ENCODE assay signal across 1 cellular context in the genomic region with DNA sequence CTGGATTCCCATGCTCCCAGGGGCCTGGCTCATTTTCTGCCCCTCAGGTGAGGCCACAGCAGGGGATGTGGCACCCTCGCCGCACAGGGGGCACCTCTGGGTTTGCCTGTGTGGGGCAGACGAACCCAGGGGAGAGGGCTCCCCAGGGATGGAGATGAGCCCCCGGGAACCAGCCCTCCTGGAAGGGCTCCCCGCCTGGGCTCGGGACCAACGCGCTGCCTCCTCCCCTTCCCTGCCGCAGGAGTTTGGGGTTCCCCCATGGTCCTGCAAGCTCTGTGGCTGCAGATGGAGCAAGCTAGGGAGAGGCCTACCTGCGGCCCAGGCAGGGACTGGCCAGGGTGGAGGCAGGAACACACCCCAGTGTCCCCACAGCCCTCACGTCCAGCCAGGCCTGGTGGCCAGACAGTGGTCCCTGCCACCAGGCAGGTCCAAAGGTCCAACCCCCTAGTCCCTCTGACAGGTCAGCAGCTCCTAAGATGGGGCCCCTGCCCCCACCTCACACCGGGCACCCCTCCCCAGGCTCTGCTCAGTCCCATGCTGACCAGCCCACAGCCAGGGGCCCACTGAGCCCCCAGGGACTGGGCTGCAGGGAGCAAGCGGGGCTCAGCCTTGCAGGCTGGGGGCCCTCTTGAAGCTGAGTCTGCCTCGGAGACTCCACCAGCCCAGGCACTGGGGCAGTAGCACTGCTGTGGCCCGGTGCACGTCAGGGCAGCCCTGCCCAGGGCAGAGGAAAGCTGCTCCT.
TF ChIP-seq lines count a peak whose summit lies in the region.

No MANE protein-coding gene starts in this region.

TF ChIP-seq in HepG2, 621 proteins besides CTCF, POLR2A, EP300 and RAD21 (continued from another document and continues in another):
- TF ChIP-seq ZZZ3 (CRISPR knock-in tag; IDR thresholded peaks at IDR 0.05; ENCODE audit: borderline replicate concordance), result no peak; the same call in 1 of the 2 replicates
- TF ChIP-seq ZSCAN21 (CRISPR knock-in tag; IDR thresholded peaks at IDR 0.05; ENCODE audit: borderline replicate concordance), result 0 out of 2 replicates have a peak, but pooled peaks have one; percentile 14
- no peak for TF ChIP-seq KMT2A (CRISPR knock-in tag; IDR thresholded peaks at IDR 0.05)
- no peak for TF ChIP-seq ZBTB38 (CRISPR knock-in tag; IDR thresholded peaks at IDR 0.05)
- no peak for TF ChIP-seq MZF1 (CRISPR knock-in tag; IDR thresholded peaks at IDR 0.05; ENCODE audit: borderline replicate concordance)
- TF ChIP-seq ZNF382 (CRISPR knock-in tag; IDR thresholded peaks at IDR 0.05; ENCODE audit: borderline replicate concordance), result no peak
- TF ChIP-seq ZNF572 (CRISPR knock-in tag; IDR thresholded peaks at IDR 0.05), result no peak
- no peak for TF ChIP-seq RAD51 (IDR thresholded peaks at IDR 0.05; ENCODE audit: borderline replicate concordance)
- TF ChIP-seq RBM39 (IDR thresholded peaks at IDR 0.05; ENCODE audit: low read depth, low read length, poor library complexity, severe bottlenecking), result peak; percentile 53
- no peak for TF ChIP-seq TBL1XR1 (IDR thresholded peaks at IDR 0.05; ENCODE audit: borderline replicate concordance, low read length, partially characterized antibody)
- no peak for TF ChIP-seq MTF2 (CRISPR knock-in tag; IDR thresholded peaks at IDR 0.05; ENCODE audit: borderline replicate concordance)
- TF ChIP-seq SETDB1 (CRISPR knock-in tag; IDR thresholded peaks at IDR 0.05; ENCODE audit: borderline replicate concordance), result no peak
- TF ChIP-seq, protein P1, sequence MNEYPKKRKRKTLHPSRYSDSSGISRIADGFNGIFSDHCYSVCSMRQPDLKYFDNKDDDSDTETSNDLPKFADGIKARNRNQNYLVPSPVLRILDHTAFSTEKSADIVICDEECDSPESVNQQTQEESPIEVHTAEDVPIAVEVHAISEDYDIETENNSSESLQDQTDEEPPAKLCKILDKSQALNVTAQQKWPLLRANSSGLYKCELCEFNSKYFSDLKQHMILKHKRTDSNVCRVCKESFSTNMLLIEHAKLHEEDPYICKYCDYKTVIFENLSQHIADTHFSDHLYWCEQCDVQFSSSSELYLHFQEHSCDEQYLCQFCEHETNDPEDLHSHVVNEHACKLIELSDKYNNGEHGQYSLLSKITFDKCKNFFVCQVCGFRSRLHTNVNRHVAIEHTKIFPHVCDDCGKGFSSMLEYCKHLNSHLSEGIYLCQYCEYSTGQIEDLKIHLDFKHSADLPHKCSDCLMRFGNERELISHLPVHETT (CRISPR knock-in tag; conservative IDR thresholded peaks at IDR 0.05), result no peak
- TF ChIP-seq ATF7-NPFF (CRISPR knock-in tag; IDR thresholded peaks at IDR 0.05; ENCODE audit: low read depth), result no peak
- no peak for TF ChIP-seq REPIN1 (CRISPR knock-in tag; IDR thresholded peaks at IDR 0.05; ENCODE audit: borderline replicate concordance, low read depth)
- TF ChIP-seq, protein P2, sequence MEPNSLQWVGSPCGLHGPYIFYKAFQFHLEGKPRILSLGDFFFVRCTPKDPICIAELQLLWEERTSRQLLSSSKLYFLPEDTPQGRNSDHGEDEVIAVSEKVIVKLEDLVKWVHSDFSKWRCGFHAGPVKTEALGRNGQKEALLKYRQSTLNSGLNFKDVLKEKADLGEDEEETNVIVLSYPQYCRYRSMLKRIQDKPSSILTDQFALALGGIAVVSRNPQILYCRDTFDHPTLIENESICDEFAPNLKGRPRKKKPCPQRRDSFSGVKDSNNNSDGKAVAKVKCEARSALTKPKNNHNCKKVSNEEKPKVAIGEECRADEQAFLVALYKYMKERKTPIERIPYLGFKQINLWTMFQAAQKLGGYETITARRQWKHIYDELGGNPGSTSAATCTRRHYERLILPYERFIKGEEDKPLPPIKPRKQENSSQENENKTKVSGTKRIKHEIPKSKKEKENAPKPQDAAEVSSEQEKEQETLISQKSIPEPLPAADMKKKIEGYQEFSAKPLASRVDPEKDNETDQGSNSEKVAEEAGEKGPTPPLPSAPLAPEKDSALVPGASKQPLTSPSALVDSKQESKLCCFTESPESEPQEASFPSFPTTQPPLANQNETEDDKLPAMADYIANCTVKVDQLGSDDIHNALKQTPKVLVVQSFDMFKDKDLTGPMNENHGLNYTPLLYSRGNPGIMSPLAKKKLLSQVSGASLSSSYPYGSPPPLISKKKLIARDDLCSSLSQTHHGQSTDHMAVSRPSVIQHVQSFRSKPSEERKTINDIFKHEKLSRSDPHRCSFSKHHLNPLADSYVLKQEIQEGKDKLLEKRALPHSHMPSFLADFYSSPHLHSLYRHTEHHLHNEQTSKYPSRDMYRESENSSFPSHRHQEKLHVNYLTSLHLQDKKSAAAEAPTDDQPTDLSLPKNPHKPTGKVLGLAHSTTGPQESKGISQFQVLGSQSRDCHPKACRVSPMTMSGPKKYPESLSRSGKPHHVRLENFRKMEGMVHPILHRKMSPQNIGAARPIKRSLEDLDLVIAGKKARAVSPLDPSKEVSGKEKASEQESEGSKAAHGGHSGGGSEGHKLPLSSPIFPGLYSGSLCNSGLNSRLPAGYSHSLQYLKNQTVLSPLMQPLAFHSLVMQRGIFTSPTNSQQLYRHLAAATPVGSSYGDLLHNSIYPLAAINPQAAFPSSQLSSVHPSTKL (CRISPR knock-in tag; IDR thresholded peaks at IDR 0.05), result no peak
- no peak for TF ChIP-seq SMAD3 (CRISPR knock-in tag; IDR thresholded peaks at IDR 0.05)
- TF ChIP-seq, protein P3, sequence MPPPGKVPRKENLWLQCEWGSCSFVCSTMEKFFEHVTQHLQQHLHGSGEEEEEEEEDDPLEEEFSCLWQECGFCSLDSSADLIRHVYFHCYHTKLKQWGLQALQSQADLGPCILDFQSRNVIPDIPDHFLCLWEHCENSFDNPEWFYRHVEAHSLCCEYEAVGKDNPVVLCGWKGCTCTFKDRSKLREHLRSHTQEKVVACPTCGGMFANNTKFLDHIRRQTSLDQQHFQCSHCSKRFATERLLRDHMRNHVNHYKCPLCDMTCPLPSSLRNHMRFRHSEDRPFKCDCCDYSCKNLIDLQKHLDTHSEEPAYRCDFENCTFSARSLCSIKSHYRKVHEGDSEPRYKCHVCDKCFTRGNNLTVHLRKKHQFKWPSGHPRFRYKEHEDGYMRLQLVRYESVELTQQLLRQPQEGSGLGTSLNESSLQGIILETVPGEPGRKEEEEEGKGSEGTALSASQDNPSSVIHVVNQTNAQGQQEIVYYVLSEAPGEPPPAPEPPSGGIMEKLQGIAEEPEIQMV (CRISPR knock-in tag; IDR thresholded peaks at IDR 0.05; ENCODE audit: low read depth), result no peak
- no peak for TF ChIP-seq ZNF33A (CRISPR knock-in tag; IDR thresholded peaks at IDR 0.05; ENCODE audit: borderline replicate concordance)
- no peak for TF ChIP-seq ZNF644 (CRISPR knock-in tag; IDR thresholded peaks at IDR 0.05; ENCODE audit: low read depth)
- TF ChIP-seq ZNF3 (CRISPR knock-in tag; IDR thresholded peaks at IDR 0.05), result no peak
- TF ChIP-seq TBP (CRISPR knock-in tag; IDR thresholded peaks at IDR 0.05), result no peak
- TF ChIP-seq, protein P4, sequence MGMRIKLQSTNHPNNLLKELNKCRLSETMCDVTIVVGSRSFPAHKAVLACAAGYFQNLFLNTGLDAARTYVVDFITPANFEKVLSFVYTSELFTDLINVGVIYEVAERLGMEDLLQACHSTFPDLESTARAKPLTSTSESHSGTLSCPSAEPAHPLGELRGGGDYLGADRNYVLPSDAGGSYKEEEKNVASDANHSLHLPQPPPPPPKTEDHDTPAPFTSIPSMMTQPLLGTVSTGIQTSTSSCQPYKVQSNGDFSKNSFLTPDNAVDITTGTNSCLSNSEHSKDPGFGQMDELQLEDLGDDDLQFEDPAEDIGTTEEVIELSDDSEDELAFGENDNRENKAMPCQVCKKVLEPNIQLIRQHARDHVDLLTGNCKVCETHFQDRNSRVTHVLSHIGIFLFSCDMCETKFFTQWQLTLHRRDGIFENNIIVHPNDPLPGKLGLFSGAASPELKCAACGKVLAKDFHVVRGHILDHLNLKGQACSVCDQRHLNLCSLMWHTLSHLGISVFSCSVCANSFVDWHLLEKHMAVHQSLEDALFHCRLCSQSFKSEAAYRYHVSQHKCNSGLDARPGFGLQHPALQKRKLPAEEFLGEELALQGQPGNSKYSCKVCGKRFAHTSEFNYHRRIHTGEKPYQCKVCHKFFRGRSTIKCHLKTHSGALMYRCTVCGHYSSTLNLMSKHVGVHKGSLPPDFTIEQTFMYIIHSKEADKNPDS (CRISPR knock-in tag; IDR thresholded peaks at IDR 0.05), result no peak
- peak; percentile 54 for TF ChIP-seq SRSF1 (optimal IDR thresholded peaks at IDR 0.05; ENCODE audit: low read depth, low read length)
- no peak for TF ChIP-seq HOXD1 (CRISPR knock-in tag; IDR thresholded peaks at IDR 0.05)
- 0 out of 2 replicates have a peak, but pooled peaks have one; percentile 33 for TF ChIP-seq SPEN (CRISPR knock-in tag; IDR thresholded peaks at IDR 0.05; ENCODE audit: low read depth)
- no peak for TF ChIP-seq EEA1 (CRISPR knock-in tag; IDR thresholded peaks at IDR 0.05; ENCODE audit: borderline replicate concordance)
- no peak for TF ChIP-seq KMT2B (CRISPR knock-in tag; IDR thresholded peaks at IDR 0.05)
- no peak for TF ChIP-seq KAT7 (CRISPR knock-in tag; IDR thresholded peaks at IDR 0.05; ENCODE audit: borderline replicate concordance)
- no peak for TF ChIP-seq ZNF12 (CRISPR knock-in tag; IDR thresholded peaks at IDR 0.05)
- TF ChIP-seq SAFB2 (CRISPR knock-in tag; IDR thresholded peaks at IDR 0.05; ENCODE audit: borderline replicate concordance, low read depth), result no peak
- no peak; the same call in 1 of the 2 replicates for TF ChIP-seq ZNF484 (CRISPR knock-in tag; IDR thresholded peaks at IDR 0.05; ENCODE audit: borderline replicate concordance, low read depth)
- no peak for TF ChIP-seq ZNF558 (CRISPR knock-in tag; IDR thresholded peaks at IDR 0.05; ENCODE audit: borderline replicate concordance)
- TF ChIP-seq, protein P5, sequence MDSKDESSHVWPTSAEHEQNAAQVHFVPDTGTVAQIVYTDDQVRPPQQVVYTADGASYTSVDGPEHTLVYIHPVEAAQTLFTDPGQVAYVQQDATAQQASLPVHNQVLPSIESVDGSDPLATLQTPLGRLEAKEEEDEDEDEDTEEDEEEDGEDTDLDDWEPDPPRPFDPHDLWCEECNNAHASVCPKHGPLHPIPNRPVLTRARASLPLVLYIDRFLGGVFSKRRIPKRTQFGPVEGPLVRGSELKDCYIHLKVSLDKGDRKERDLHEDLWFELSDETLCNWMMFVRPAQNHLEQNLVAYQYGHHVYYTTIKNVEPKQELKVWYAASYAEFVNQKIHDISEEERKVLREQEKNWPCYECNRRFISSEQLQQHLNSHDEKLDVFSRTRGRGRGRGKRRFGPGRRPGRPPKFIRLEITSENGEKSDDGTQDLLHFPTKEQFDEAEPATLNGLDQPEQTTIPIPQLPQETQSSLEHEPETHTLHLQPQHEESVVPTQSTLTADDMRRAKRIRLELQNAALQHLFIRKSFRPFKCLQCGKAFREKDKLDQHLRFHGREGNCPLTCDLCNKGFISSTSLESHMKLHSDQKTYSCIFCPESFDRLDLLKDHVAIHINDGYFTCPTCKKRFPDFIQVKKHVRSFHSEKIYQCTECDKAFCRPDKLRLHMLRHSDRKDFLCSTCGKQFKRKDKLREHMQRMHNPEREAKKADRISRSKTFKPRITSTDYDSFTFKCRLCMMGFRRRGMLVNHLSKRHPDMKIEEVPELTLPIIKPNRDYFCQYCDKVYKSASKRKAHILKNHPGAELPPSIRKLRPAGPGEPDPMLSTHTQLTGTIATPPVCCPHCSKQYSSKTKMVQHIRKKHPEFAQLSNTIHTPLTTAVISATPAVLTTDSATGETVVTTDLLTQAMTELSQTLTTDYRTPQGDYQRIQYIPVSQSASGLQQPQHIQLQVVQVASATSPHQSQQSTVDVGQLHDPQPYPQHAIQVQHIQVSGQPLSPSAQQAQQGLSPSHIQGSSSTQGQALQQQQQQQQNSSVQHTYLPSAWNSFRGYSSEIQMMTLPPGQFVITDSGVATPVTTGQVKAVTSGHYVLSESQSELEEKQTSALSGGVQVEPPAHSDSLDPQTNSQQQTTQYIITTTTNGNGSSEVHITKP (CRISPR knock-in tag; IDR thresholded peaks at IDR 0.05; ENCODE audit: low read depth), result no peak
- TF ChIP-seq, protein P6, sequence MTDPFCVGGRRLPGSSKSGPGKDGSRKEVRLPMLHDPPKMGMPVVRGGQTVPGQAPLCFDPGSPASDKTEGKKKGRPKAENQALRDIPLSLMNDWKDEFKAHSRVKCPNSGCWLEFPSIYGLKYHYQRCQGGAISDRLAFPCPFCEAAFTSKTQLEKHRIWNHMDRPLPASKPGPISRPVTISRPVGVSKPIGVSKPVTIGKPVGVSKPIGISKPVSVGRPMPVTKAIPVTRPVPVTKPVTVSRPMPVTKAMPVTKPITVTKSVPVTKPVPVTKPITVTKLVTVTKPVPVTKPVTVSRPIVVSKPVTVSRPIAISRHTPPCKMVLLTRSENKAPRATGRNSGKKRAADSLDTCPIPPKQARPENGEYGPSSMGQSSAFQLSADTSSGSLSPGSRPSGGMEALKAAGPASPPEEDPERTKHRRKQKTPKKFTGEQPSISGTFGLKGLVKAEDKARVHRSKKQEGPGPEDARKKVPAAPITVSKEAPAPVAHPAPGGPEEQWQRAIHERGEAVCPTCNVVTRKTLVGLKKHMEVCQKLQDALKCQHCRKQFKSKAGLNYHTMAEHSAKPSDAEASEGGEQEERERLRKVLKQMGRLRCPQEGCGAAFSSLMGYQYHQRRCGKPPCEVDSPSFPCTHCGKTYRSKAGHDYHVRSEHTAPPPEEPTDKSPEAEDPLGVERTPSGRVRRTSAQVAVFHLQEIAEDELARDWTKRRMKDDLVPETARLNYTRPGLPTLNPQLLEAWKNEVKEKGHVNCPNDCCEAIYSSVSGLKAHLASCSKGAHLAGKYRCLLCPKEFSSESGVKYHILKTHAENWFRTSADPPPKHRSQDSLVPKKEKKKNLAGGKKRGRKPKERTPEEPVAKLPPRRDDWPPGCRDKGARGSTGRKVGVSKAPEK (CRISPR knock-in tag; IDR thresholded peaks at IDR 0.05; ENCODE audit: borderline replicate concordance), result no peak
- TF ChIP-seq PRMT3 (CRISPR knock-in tag; IDR thresholded peaks at IDR 0.05; ENCODE audit: borderline replicate concordance, low read depth), result no peak
- TF ChIP-seq NFYB (CRISPR knock-in tag; IDR thresholded peaks at IDR 0.05), result no peak
- no peak for TF ChIP-seq XBP1 (CRISPR knock-in tag; IDR thresholded peaks at IDR 0.05)
- peak; percentile 28; the same call in 1 of the 2 replicates for TF ChIP-seq ZNF331 (CRISPR knock-in tag; IDR thresholded peaks at IDR 0.05)
- TF ChIP-seq ZNF775 (CRISPR knock-in tag; IDR thresholded peaks at IDR 0.05; ENCODE audit: borderline replicate concordance), result no peak
- TF ChIP-seq MXI1 (IDR thresholded peaks at IDR 0.05; ENCODE audit: borderline replicate concordance, low read depth, low read length), result no peak
- no peak for TF ChIP-seq ZNF777 (CRISPR knock-in tag; IDR thresholded peaks at IDR 0.05)
- no peak for TF ChIP-seq MYNN (CRISPR knock-in tag; IDR thresholded peaks at IDR 0.05; ENCODE audit: low read depth)
- 0 out of 2 replicates have a peak, but pooled peaks have one; percentile 75 for TF ChIP-seq AKAP8 (CRISPR knock-in tag; IDR thresholded peaks at IDR 0.05)
- peak; percentile 86 for TF ChIP-seq HNF4A (CRISPR knock-in tag; IDR thresholded peaks at IDR 0.05)
- TF ChIP-seq, protein P7, sequence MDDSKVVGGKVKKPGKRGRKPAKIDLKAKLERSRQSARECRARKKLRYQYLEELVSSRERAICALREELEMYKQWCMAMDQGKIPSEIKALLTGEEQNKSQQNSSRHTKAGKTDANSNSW (CRISPR knock-in tag; IDR thresholded peaks at IDR 0.05; ENCODE audit: borderline replicate concordance), result no peak
